ENCODE assay signal across 19 cellular contexts in genomic region chr4:19379318-19379717, GRCh38.
"Had no signal": no experiment of that assay in that cellular context is flagged by ENCODE, and none has a peak within 500 bp of the region (broad histone marks: within the 10 kb centered on the region; RNA-seq: fewer than 3 reads in every experiment).

No MANE protein-coding gene starts in this region.

- H3K4me1 ChIP-seq: Peyer's patch had no signal

- H3K9me3 ChIP-seq: MG63, SK-N-SH had no signal

- DNase-seq: Karpas-422, KG1, MG63, NCI-H1092, NCI-H1105 treated with DMSO at 0.1 percent for 48 hours, NCI-H1417 treated with DMSO at 0.1 percent for 48 hours, NCI-H146, NCI-H1694 treated with DMSO at 0.1 percent for 48 hours, NCI-H1930, NCI-H2081, NCI-H2107, NCI-H2227 treated with DMSO at 0.1 percent for 48 hours, NCI-H524, NCI-H526 treated with DMSO at 0.1 percent for 48 hours, NCI-H774, PC-9, Peyer's patch, Right ventricle myocardium superior, SK-N-SH had no signal

- H3K4me3 ChIP-seq: MG63, PC-9, Peyer's patch had no signal

- H3K36me3 ChIP-seq: MG63, Peyer's patch had no signal

- H3K27ac ChIP-seq: PC-9, Peyer's patch had no signal

- H3K27me3 ChIP-seq: MG63, Peyer's patch had no signal
